In genomic region chr1:27137022-27137542, GRCh38 we compare ENCODE assay signal across 8 cellular contexts. TPM values are rescaled to one million over a fixed set of nuclear protein-coding genes. Genes with fewer than 3 reads are reported as not detected.
DNase-seq lines count a peak whose midpoint lies in the region; ATAC-seq, FAIRE-seq and TF ChIP-seq lines count a peak whose summit lies in the region.

No MANE protein-coding gene starts in this region.

- no CpG with 5 or more reads among the region's 11 CpGs for WGBS in mesendoderm (ENCODE audit: extremely low coverage, insufficient coverage, low lambda C conversion rate)

- H3K79me2 ChIP-seq in mesendoderm (ENCODE audit: control insufficient read depth, insufficient read depth, low read length): peaks cover 5% of the 10 kb centered on the region

- H3K27me3 Mint-ChIP-seq in activated naive CD8-positive, alpha-beta T cell treated with anti-CD3 and anti-CD28 coated beads, Interleukin-2, amount 10 ng/mL, durations not matched to agents 7 days and 5 days: no peaks in the 10 kb centered on the region

- no peak for FAIRE-seq in RCC 7860 (lab: Jason Lieb, UNC)

- peak; percentile 46 for ATAC-seq in GM19463 (IDR thresholded peaks at IDR 0.05; ENCODE audit: unreplicated experiment)
- ATAC-seq in activated naive CD8-positive, alpha-beta T cell treated with anti-CD3 and anti-CD28 coated beads, Interleukin-2, amount 10 ng/mL, durations not matched to agents 7 days and 5 days (ENCODE audit: low read depth): peak; percentile 96
- no peak for ATAC-seq in HG02870 (IDR thresholded peaks at IDR 0.05; ENCODE audit: unreplicated experiment)

- H3K27ac ChIP-seq in mesendoderm (ENCODE audit: low read depth, low read length): no peak overlapping the region

- H2BK15ac ChIP-seq in mesendoderm (replicated peaks; ENCODE audit: low read depth): no peak overlapping the region

- peaks cover 41% of the 10 kb centered on the region for H3K4me1 Mint-ChIP-seq in activated naive CD8-positive, alpha-beta T cell treated with anti-CD3 and anti-CD28 coated beads, Interleukin-2, amount 10 ng/mL, durations not matched to agents 7 days and 5 days

- no peak overlapping the region for H2AK5ac ChIP-seq in mesendoderm (ENCODE audit: low read length)

- H3K4me3 ChIP-seq in mesendoderm (ENCODE audit: low read length) (no peak overlapping the region), BE2C (ENCODE audit: low read depth, low read length) (no peak overlapping the region)

- H3K36me3 Mint-ChIP-seq in activated naive CD8-positive, alpha-beta T cell treated with anti-CD3 and anti-CD28 coated beads, Interleukin-2, amount 10 ng/mL, durations not matched to agents 7 days and 5 days: peaks cover 11% of the 10 kb centered on the region

- no peak overlapping the region for H2BK5ac ChIP-seq in mesendoderm (ENCODE audit: low read length)

- no peak overlapping the region for H3K4ac ChIP-seq in mesendoderm (ENCODE audit: low read depth, low read length)

- H3K27me3 ChIP-seq in mesendoderm (ENCODE audit: insufficient read depth, low read length, poor library complexity) (no peaks in the 10 kb centered on the region), BE2C (no peaks in the 10 kb centered on the region)

- POLR2A ChIA-PET in activated naive CD8-positive, alpha-beta T cell treated with anti-CD3 and anti-CD28 coated beads, Interleukin-2, amount 10 ng/mL, durations not matched to agents 7 days and 5 days (lab: Charles Lee): interaction anchor here (0.6 to 10.7 kb wide), 6 partner anchors 14 to 286 kb away, joined by 3 to 127 read pairs (median 6); partner anchors contain the start of gene SLC9A1

- no peak overlapping the region for H3K4me2 ChIP-seq in mesendoderm (ENCODE audit: low read length)

- no peak overlapping the region for H3K9ac ChIP-seq in mesendoderm (ENCODE audit: low read length)

- H3K27ac Mint-ChIP-seq in activated naive CD8-positive, alpha-beta T cell treated with anti-CD3 and anti-CD28 coated beads, Interleukin-2, amount 10 ng/mL, durations not matched to agents 7 days and 5 days: peak overlapping the region; percentile 100

- peak overlapping the region; percentile 25 for H3K56ac ChIP-seq in mesendoderm (ENCODE audit: low read length)

- no peak overlapping the region for H3K18ac ChIP-seq in mesendoderm (ENCODE audit: low read length)

- peak; percentile 34 to 89 (median 55) for DNase-seq in T-helper 1 cell
- peak; percentile 80 for DNase-seq in activated naive CD8-positive, alpha-beta T cell treated with anti-CD3 and anti-CD28 coated beads, Interleukin-2, amount 10 ng/mL, durations not matched to agents 7 days and 5 days
- DNase-seq in mesendoderm: peak; percentile 57
- DNase-seq in stimulated activated CD8-positive, alpha-beta memory T cell treated with anti-CD3 and anti-CD28 coated beads, Interleukin-7, amount 100 ng/mL, for 4 hours (ENCODE audit: low read depth in 2 of 2): peak; percentile 50 to 65
- no peak for DNase-seq in RCC 7860 (ENCODE audit: low spot score)
- DNase-seq in BE2C: no peak

- no peak overlapping the region for H3K23ac ChIP-seq in mesendoderm (ENCODE audit: low read length)

- H3K4me1 ChIP-seq in mesendoderm (ENCODE audit: control insufficient read depth, low read depth, low read length): peaks cover 10% of the 10 kb centered on the region
- H3K4me1 ChIP-seq in BE2C: peaks cover 15% of the 10 kb centered on the region; the same call in 1 of the 2 replicates

- H3K4me3 Mint-ChIP-seq in activated naive CD8-positive, alpha-beta T cell treated with anti-CD3 and anti-CD28 coated beads, Interleukin-2, amount 10 ng/mL, durations not matched to agents 7 days and 5 days: peak overlapping the region; percentile 92

- H2BK120ac ChIP-seq in mesendoderm (ENCODE audit: low read depth, low read length): no peak overlapping the region

- no peak overlapping the region for H4K8ac ChIP-seq in mesendoderm (ENCODE audit: low read depth, low read length)

- no peak overlapping the region for H4K5ac ChIP-seq in mesendoderm (ENCODE audit: low read length)

- H3K9me3 ChIP-seq in BE2C: no peaks in the 10 kb centered on the region

- no peaks in the 10 kb centered on the region for H3K36me3 ChIP-seq in mesendoderm (ENCODE audit: control insufficient read depth, insufficient read depth, low read length)
- H3K36me3 ChIP-seq in BE2C: no peaks in the 10 kb centered on the region

- TF ChIP-seq CTCF in BE2C (IDR thresholded peaks at IDR 0.05; ENCODE audit: low read depth, low read length): no peak

- H3K9me3 Mint-ChIP-seq in activated naive CD8-positive, alpha-beta T cell treated with anti-CD3 and anti-CD28 coated beads, Interleukin-2, amount 10 ng/mL, durations not matched to agents 7 days and 5 days: no peaks in the 10 kb centered on the region

- H3K79me1 ChIP-seq in mesendoderm (ENCODE audit: low read length): peaks cover 24% of the 10 kb centered on the region

RNA-seq across cellular contexts. Expression of gene SLC9A1, which starts 17.8 kb away (rescaled TPM):
- total RNA-seq in activated naive CD8-positive, alpha-beta T cell treated with anti-CD3 and anti-CD28 coated beads, Interleukin-2, amount 10 ng/mL, durations not matched to agents 7 days and 5 days: 10 to 100 TPM; 23.7 to 24.5 TPM
- polyA plus RNA-seq in mesendoderm (2013, experiment 1 of 2): 22.3 TPM
- 22.0 TPM for polyA plus RNA-seq in mesendoderm (2013, experiment 2 of 2)
- polyA plus RNA-seq in BE2C (2012; ENCODE audit: insufficient read depth, insufficient read length, low read depth): 15.6 TPM

Comparison
In these comparisons a context has a peak if more than half of its experiments do, and no peak if none do; other contexts are left out.
1. DNase-seq: peak in T-helper 1 cell (5 of 5), activated naive CD8-positive, alpha-beta T cell treated with anti-CD3 and anti-CD28 coated beads, Interleukin-2, amount 10 ng/mL, durations not matched to agents 7 days and 5 days (single experiment), mesendoderm (single experiment) and stimulated activated CD8-positive, alpha-beta memory T cell treated with anti-CD3 and anti-CD28 coated beads, Interleukin-7, amount 100 ng/mL, for 4 hours (2 of 2); none in RCC 7860 (single experiment) and BE2C (single experiment).